In genomic region chr13:61146158-61146557, GRCh38 we compare ENCODE assay signal across 13 cellular contexts.
DNase-seq lines count a peak whose midpoint lies in the region; ATAC-seq and TF ChIP-seq lines count a peak whose summit lies in the region.
"Had no signal": no experiment of that assay in that cellular context is flagged by ENCODE, and none has a peak within 500 bp of the region (broad histone marks: within the 10 kb centered on the region; RNA-seq: fewer than 3 reads in every experiment).

No MANE protein-coding gene starts in this region.

- H3K9ac ChIP-seq in BLaER1 treated with 17β-estradiol and CSF1 and Interleukin-3, amounts not matched to agents 10 nM and 100 nM: no peak overlapping the region
- no peak overlapping the region for H3K9ac ChIP-seq in endodermal cell (ENCODE audit: extremely low read depth, low read length, poor library complexity, severe bottlenecking)
- H3K9ac ChIP-seq in trophoblast cell (ENCODE audit: low read length): no peak overlapping the region
- no peak overlapping the region for H3K9ac ChIP-seq in mammary epithelial cell (ENCODE audit: insufficient read depth, low read length)

- no peak overlapping the region for H3K27ac Mint-ChIP-seq in endodermal cell
- H3K27ac Mint-ChIP-seq: CD8-positive, alpha-beta T cell; GM23338 had no signal

- no peak overlapping the region for H2AK5ac ChIP-seq in trophoblast cell (ENCODE audit: low read length)

- no peak overlapping the region for H3K14ac ChIP-seq in trophoblast cell (ENCODE audit: low read length)

- no peaks in the 10 kb centered on the region for H3K27me3 ChIP-seq in BLaER1 treated with 17β-estradiol and CSF1 and Interleukin-3, amounts not matched to agents 10 nM and 100 nM
- no peaks in the 10 kb centered on the region for H3K27me3 ChIP-seq in endodermal cell (ENCODE audit: control insufficient read depth, insufficient read depth, low read length, poor library complexity, severe bottlenecking)
- H3K27me3 ChIP-seq in trophoblast cell (ENCODE audit: insufficient read depth, low read length): no peaks in the 10 kb centered on the region
- no peaks in the 10 kb centered on the region for H3K27me3 ChIP-seq in mammary epithelial cell (ENCODE audit: insufficient read depth, low read length)

- H4K12ac ChIP-seq in trophoblast cell (ENCODE audit: low read depth, low read length): no peak overlapping the region

- no TSS peak for BruUV-seq in mammary epithelial cell (replicated peaks; lab: Mats Ljungman, UMichigan)

- H2AFZ ChIP-seq in trophoblast cell (ENCODE audit: insufficient read depth, low read length, poor library complexity) (no peak overlapping the region), mammary epithelial cell (ENCODE audit: low read depth, low read length) (no peak overlapping the region)
- H2AFZ ChIP-seq: GM23338 had no signal

- H3K36me3 Mint-ChIP-seq in endodermal cell (ENCODE audit: low read depth): peaks cover 18% of the 10 kb centered on the region
- H3K36me3 Mint-ChIP-seq: CD8-positive, alpha-beta T cell had no signal

- peak overlapping the region in 7 of 11 experiments; percentile 3 to 40 (median 24); a peak in 10 of 22 replicates for H3K4me2 ChIP-seq in BLaER1 treated with 17β-estradiol and CSF1 and Interleukin-3, amounts not matched to agents 10 nM and 100 nM
- H3K4me2 ChIP-seq in trophoblast cell (ENCODE audit: low read length) (no peak overlapping the region), mammary epithelial cell (ENCODE audit: insufficient read depth, low read depth, low read length) (no peak overlapping the region)
- H3K4me2 ChIP-seq: GM23338 had no signal

- no peak overlapping the region for H2BK120ac ChIP-seq in trophoblast cell (ENCODE audit: insufficient read depth, low read length, poor library complexity)

- in situ Hi-C loops in mammary epithelial cell (cut with MboI; ENCODE audit: low sequenced_read_pairs in 2 of 2): no loop called here

- CTCF ChIA-PET in mammary epithelial cell (lab: Charles Lee; ENCODE audit: low non-redundant PET): no interaction called here

- dilution Hi-C loops in mammary epithelial cell (cut with HindIII; ENCODE audit: low sequenced_read_pairs): no loop called here

- peaks cover 0 to 11% (median 0%) of the 10 kb centered on the region in 11 experiments; a peak in 1 of 22 replicates for H3K36me3 ChIP-seq in BLaER1 treated with 17β-estradiol and CSF1 and Interleukin-3, amounts not matched to agents 10 nM and 100 nM
- no peaks in the 10 kb centered on the region for H3K36me3 ChIP-seq in endodermal cell (ENCODE audit: control insufficient read depth, insufficient read depth, low read length)
- no peaks in the 10 kb centered on the region for H3K36me3 ChIP-seq in trophoblast cell (ENCODE audit: control insufficient read depth in 1 of 2, insufficient read depth in 2 of 2, low read length in 2 of 2)
- H3K36me3 ChIP-seq in mammary epithelial cell (ENCODE audit: insufficient read depth, low read length): no peaks in the 10 kb centered on the region

- H3K18ac ChIP-seq in trophoblast cell (ENCODE audit: low read length): no peak overlapping the region

- no peak overlapping the region for H3K4me3 Mint-ChIP-seq in endodermal cell
- H3K4me3 Mint-ChIP-seq: CD8-positive, alpha-beta T cell; GM23338 had no signal

- no peak overlapping the region for H3K23ac ChIP-seq in trophoblast cell (ENCODE audit: low read length)

- H3K79me2 ChIP-seq in trophoblast cell (ENCODE audit: control insufficient read depth, insufficient read depth, low read length, poor library complexity): no peaks in the 10 kb centered on the region
- H3K79me2 ChIP-seq in mammary epithelial cell (ENCODE audit: insufficient read depth, low read length): no peaks in the 10 kb centered on the region

- peaks cover 16% of the 10 kb centered on the region for H3K9me3 Mint-ChIP-seq in endodermal cell

- no peak overlapping the region; a peak in 1 of 20 replicates for H3K4me3 ChIP-seq in BLaER1 treated with 17β-estradiol and CSF1 and Interleukin-3, amounts not matched to agents 10 nM and 100 nM
- H3K4me3 ChIP-seq in endodermal cell (ENCODE audit: low read length): no peak overlapping the region
- H3K4me3 ChIP-seq in trophoblast cell (ENCODE audit: low read depth, low read length): no peak overlapping the region
- no peak overlapping the region for H3K4me3 ChIP-seq in mammary epithelial cell (replicated peaks in 1 of 3; ENCODE audit: insufficient read depth in 1 of 3, low read depth in 2 of 3, low read length in 3 of 3)
- H3K4me3 ChIP-seq: GM23338 had no signal

- WGBS in endodermal cell (ENCODE audit: insufficient coverage in 1 of 2, insufficient read length in 1 of 2), 2 experiments: 95 to 100% methylated on average over 1 to 4 of the region's 4 CpGs
- no CpG with 5 or more reads among the region's 4 CpGs for WGBS in trophoblast cell (ENCODE audit: extremely low coverage, insufficient coverage, insufficient read length)
- 28% methylated on average over 4 of the region's 4 CpGs for WGBS in mammary epithelial cell (ENCODE audit: low coverage, missing lambda C conversion rate)

- no peaks in the 10 kb centered on the region for H4K20me1 ChIP-seq in BLaER1 treated with 17β-estradiol and CSF1 and Interleukin-3, amounts not matched to agents 10 nM and 100 nM
- no peaks in the 10 kb centered on the region for H4K20me1 ChIP-seq in mammary epithelial cell (ENCODE audit: insufficient read depth, low read length)

- H3K4me1 Mint-ChIP-seq in endodermal cell: peaks cover 18% of the 10 kb centered on the region
- H3K4me1 Mint-ChIP-seq: GM23338 had no signal

- no peak for ATAC-seq in GM18861 (IDR thresholded peaks at IDR 0.05; ENCODE audit: unreplicated experiment)
- ATAC-seq: CD8-positive, alpha-beta T cell; GM23338 had no signal

- peak; percentile 37 for DNase-seq in endodermal cell
- peak; percentile 1 for DNase-seq in kidney tubule cell (ENCODE audit: low spot score)
- DNase-seq in trophoblast cell: no peak
- DNase-seq in mammary epithelial cell: no peak
- DNase-seq in COR-L47 (lab: John Stamatoyannopoulos, UW): no peak
- DNase-seq: AML-193; CD8-positive, alpha-beta T cell; DMS 273 treated with DMSO at 0.1 percent for 48 hours; DMS53; HCEC 1CT had no signal

- H3K27me3 Mint-ChIP-seq in endodermal cell (ENCODE audit: insufficient read depth): no peaks in the 10 kb centered on the region

- no peak overlapping the region for H3K27ac ChIP-seq in BLaER1 treated with 17β-estradiol and CSF1 and Interleukin-3, amounts not matched to agents 10 nM and 100 nM
- H3K27ac ChIP-seq in endodermal cell (ENCODE audit: low read depth, low read length): no peak overlapping the region
- no peak overlapping the region for H3K27ac ChIP-seq in trophoblast cell (ENCODE audit: low read depth, low read length)
- H3K27ac ChIP-seq in mammary epithelial cell (ENCODE audit: insufficient read depth, low read depth, low read length): no peak overlapping the region

- no peak overlapping the region for H4K8ac ChIP-seq in trophoblast cell (ENCODE audit: low read depth, low read length)

- H3K9me3 ChIP-seq in BLaER1 treated with 17β-estradiol and CSF1 and Interleukin-3, amounts not matched to agents 10 nM and 100 nM (replicated peaks in 1 of 11): peaks cover 21 to 29% (median 26%) of the 10 kb centered on the region in 11 experiments
- peaks cover 21% of the 10 kb centered on the region for H3K9me3 ChIP-seq in endodermal cell (ENCODE audit: control insufficient read depth, low read length)
- H3K9me3 ChIP-seq in trophoblast cell (ENCODE audit: insufficient read depth, low read depth, low read length): peaks cover 2% of the 10 kb centered on the region
- H3K9me3 ChIP-seq in mammary epithelial cell (replicated peaks; ENCODE audit: insufficient read depth, low read length): peaks cover 3% of the 10 kb centered on the region

- no peak overlapping the region for H2BK12ac ChIP-seq in trophoblast cell (ENCODE audit: low read length)

- no peak overlapping the region for H4K91ac ChIP-seq in trophoblast cell (ENCODE audit: low read depth, low read length)

- no peak for TF ChIP-seq CTCF in endodermal cell (conservative IDR thresholded peaks at IDR 0.05)
- TF ChIP-seq CTCF in mammary epithelial cell (conservative IDR thresholded peaks at IDR 0.05 in 1 of 2, IDR thresholded peaks at IDR 0.05 in 1 of 2; ENCODE audit: extremely low read depth in 1 of 2, insufficient read depth in 1 of 2, low read depth in 1 of 2, low read length in 2 of 2): no peak

- no peak overlapping the region for H3K4ac ChIP-seq in trophoblast cell (ENCODE audit: low read depth, low read length)

- peaks cover 0 to 11% (median 8%) of the 10 kb centered on the region in 10 experiments; a peak in 9 of 20 replicates for H3K4me1 ChIP-seq in BLaER1 treated with 17β-estradiol and CSF1 and Interleukin-3, amounts not matched to agents 10 nM and 100 nM
- H3K4me1 ChIP-seq in endodermal cell (ENCODE audit: control insufficient read depth, insufficient read depth, low read length) (peaks cover 9% of the 10 kb centered on the region), trophoblast cell (ENCODE audit: control insufficient read depth in 1 of 2, insufficient read depth in 2 of 2, low read length in 2 of 2) (no peaks in the 10 kb centered on the region), mammary epithelial cell (ENCODE audit: insufficient read depth, low read length) (no peaks in the 10 kb centered on the region)

- no peak overlapping the region for H2BK5ac ChIP-seq in trophoblast cell (ENCODE audit: low read depth, low read length, poor library complexity)

- intact Hi-C loops in mammary epithelial cell (cut with micrococcal nuclease): no loop called here

- no peaks in the 10 kb centered on the region for H3K79me1 ChIP-seq in trophoblast cell (ENCODE audit: low read length)

Comparison
In these comparisons a context has a peak if more than half of its experiments do, and no peak if none do; other contexts are left out.
1. H3K4me2 ChIP-seq: peak in BLaER1 treated with 17β-estradiol and CSF1 and Interleukin-3, amounts not matched to agents 10 nM and 100 nM (7 of 11); none in trophoblast cell (single experiment) and mammary epithelial cell (single experiment).
2. DNase-seq: peak in endodermal cell (single experiment) and kidney tubule cell (single experiment); none in trophoblast cell (0 of 2), mammary epithelial cell (single experiment) and COR-L47 (single experiment).